ENCODE assay signal across 1 cellular context in the genomic region with DNA sequence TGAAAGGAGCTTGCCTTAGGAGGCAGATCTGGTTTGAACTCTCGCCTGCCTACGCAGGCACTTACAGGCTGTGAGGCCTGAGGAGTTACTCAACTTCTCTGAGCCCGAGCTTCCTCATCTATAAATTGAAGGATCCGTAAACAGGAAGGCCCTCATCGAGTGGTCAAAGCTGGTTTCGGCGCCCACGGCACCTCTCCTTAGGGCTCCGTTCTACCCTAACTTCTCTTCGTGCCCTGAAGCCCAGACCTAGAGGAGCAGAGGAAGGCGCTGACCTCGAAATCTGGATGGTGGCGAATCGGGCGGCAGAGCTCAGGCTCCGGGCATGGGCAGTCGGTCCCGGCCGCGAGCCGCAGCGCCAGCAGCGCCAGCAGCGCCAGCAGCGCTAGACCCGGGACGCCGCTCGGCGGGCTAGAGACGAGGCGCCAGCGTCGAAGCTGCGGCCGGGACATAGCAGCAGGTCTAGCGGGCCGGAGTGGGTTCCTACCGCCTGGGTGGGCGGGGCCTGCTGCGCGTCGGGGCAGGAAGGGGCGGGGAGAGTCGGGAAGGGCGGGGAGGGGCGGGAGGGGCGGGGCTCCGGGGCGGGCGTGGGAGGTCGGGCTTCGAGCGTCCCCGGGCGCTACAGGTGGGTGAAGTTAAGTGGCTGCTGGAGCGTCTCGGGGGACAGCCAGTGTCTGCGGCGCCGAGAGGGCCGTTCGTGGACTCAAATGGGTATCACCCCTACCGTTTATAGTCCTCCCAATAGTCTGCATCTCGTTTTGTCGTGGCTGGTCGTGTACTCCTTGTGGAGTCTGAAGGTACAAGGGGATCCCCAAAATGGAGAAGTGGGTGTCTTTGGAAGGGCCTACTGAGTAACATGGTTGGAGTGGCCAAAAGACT.
A peak's percentile ranks its signal among the peaks of the same experiment; 100 is the strongest.
TF ChIP-seq lines count a peak whose summit lies in the region.

Gene CTBS, minus strand, starts transcription at position 474 of the 876 bp plus-strand sequence. Its CDS starts 25 bp downstream, at position 449.

TF ChIP-seq in K562, 482 proteins besides CTCF, POLR2A, EP300 and RAD21 (continued from another document and continues in another):
- TF ChIP-seq PRPF4 (IDR thresholded peaks at IDR 0.05; ENCODE audit: insufficient read depth, low read depth, low read length, poor library complexity, severe bottlenecking) = no peak
- TF ChIP-seq HLTF (IDR thresholded peaks at IDR 0.05) = no peak
- TF ChIP-seq, protein P1, sequence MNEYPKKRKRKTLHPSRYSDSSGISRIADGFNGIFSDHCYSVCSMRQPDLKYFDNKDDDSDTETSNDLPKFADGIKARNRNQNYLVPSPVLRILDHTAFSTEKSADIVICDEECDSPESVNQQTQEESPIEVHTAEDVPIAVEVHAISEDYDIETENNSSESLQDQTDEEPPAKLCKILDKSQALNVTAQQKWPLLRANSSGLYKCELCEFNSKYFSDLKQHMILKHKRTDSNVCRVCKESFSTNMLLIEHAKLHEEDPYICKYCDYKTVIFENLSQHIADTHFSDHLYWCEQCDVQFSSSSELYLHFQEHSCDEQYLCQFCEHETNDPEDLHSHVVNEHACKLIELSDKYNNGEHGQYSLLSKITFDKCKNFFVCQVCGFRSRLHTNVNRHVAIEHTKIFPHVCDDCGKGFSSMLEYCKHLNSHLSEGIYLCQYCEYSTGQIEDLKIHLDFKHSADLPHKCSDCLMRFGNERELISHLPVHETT (CRISPR knock-in tag; conservative IDR thresholded peaks at IDR 0.05 in 1 of 2, IDR thresholded peaks at IDR 0.05 in 1 of 2) = no peak
- 0 out of 2 replicates have a peak, but pooled peaks have one; percentile 25 for TF ChIP-seq ZNF121 (CRISPR knock-in tag; conservative IDR thresholded peaks at IDR 0.05)
- no peak for TF ChIP-seq CBX2 (IDR thresholded peaks at IDR 0.05; ENCODE audit: insufficient read depth, low read length, poor library complexity, severe bottlenecking)
- TF ChIP-seq KAT8 (IDR thresholded peaks at IDR 0.05; ENCODE audit: low read depth) = no peak
- no peak for TF ChIP-seq ZBTB11 (CRISPR knock-in tag; IDR thresholded peaks at IDR 0.05)
- no peak for TF ChIP-seq ZNF274 (IDR thresholded peaks at IDR 0.05; ENCODE audit: borderline replicate concordance, low read depth, low read length)
- TF ChIP-seq ZNF224 (CRISPR knock-in tag; IDR thresholded peaks at IDR 0.05) = peak; percentile 60; the same call in 1 of the 2 replicates
- TF ChIP-seq MTA2 (IDR thresholded peaks at IDR 0.05; ENCODE audit: low read depth) = no peak
- TF ChIP-seq, protein P2, sequence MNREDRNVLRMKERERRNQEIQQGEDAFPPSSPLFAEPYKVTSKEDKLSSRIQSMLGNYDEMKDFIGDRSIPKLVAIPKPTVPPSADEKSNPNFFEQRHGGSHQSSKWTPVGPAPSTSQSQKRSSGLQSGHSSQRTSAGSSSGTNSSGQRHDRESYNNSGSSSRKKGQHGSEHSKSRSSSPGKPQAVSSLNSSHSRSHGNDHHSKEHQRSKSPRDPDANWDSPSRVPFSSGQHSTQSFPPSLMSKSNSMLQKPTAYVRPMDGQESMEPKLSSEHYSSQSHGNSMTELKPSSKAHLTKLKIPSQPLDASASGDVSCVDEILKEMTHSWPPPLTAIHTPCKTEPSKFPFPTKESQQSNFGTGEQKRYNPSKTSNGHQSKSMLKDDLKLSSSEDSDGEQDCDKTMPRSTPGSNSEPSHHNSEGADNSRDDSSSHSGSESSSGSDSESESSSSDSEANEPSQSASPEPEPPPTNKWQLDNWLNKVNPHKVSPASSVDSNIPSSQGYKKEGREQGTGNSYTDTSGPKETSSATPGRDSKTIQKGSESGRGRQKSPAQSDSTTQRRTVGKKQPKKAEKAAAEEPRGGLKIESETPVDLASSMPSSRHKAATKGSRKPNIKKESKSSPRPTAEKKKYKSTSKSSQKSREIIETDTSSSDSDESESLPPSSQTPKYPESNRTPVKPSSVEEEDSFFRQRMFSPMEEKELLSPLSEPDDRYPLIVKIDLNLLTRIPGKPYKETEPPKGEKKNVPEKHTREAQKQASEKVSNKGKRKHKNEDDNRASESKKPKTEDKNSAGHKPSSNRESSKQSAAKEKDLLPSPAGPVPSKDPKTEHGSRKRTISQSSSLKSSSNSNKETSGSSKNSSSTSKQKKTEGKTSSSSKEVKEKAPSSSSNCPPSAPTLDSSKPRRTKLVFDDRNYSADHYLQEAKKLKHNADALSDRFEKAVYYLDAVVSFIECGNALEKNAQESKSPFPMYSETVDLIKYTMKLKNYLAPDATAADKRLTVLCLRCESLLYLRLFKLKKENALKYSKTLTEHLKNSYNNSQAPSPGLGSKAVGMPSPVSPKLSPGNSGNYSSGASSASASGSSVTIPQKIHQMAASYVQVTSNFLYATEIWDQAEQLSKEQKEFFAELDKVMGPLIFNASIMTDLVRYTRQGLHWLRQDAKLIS (CRISPR knock-in tag; IDR thresholded peaks at IDR 0.05) = peak; percentile 78; the same call in 1 of the 2 replicates
- no peak for TF ChIP-seq ZKSCAN3 (CRISPR knock-in tag; IDR thresholded peaks at IDR 0.05)
- TF ChIP-seq SRSF1 (IDR thresholded peaks at IDR 0.05; ENCODE audit: low read depth, low read length) = peak; percentile 82; the same call in 1 of the 2 replicates
- no peak for TF ChIP-seq SNRNP70 (optimal IDR thresholded peaks at IDR 0.05; ENCODE audit: low read depth, low read length)
- 0 out of 2 replicates have a peak, but pooled peaks have one; percentile 16 for TF ChIP-seq KLF13 (tag; IDR thresholded peaks at IDR 0.05; ENCODE audit: borderline replicate concordance, low read depth)
- no peak for TF ChIP-seq IRF2 (CRISPR knock-in tag; IDR thresholded peaks at IDR 0.05)
- TF ChIP-seq, protein P3, sequence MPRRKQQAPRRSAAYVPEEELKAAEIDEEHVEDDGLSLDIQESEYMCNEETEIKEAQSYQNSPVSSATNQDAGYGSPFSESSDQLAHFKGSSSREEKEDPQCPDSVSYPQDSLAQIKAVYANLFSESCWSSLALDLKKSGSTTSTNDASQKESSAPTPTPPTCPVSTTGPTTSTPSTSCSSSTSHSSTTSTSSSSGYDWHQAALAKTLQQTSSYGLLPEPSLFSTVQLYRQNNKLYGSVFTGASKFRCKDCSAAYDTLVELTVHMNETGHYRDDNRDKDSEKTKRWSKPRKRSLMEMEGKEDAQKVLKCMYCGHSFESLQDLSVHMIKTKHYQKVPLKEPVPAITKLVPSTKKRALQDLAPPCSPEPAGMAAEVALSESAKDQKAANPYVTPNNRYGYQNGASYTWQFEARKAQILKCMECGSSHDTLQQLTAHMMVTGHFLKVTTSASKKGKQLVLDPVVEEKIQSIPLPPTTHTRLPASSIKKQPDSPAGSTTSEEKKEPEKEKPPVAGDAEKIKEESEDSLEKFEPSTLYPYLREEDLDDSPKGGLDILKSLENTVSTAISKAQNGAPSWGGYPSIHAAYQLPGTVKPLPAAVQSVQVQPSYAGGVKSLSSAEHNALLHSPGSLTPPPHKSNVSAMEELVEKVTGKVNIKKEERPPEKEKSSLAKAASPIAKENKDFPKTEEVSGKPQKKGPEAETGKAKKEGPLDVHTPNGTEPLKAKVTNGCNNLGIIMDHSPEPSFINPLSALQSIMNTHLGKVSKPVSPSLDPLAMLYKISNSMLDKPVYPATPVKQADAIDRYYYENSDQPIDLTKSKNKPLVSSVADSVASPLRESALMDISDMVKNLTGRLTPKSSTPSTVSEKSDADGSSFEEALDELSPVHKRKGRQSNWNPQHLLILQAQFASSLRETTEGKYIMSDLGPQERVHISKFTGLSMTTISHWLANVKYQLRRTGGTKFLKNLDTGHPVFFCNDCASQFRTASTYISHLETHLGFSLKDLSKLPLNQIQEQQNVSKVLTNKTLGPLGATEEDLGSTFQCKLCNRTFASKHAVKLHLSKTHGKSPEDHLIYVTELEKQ (CRISPR knock-in tag; IDR thresholded peaks at IDR 0.05) = no peak
- TF ChIP-seq, protein P4, sequence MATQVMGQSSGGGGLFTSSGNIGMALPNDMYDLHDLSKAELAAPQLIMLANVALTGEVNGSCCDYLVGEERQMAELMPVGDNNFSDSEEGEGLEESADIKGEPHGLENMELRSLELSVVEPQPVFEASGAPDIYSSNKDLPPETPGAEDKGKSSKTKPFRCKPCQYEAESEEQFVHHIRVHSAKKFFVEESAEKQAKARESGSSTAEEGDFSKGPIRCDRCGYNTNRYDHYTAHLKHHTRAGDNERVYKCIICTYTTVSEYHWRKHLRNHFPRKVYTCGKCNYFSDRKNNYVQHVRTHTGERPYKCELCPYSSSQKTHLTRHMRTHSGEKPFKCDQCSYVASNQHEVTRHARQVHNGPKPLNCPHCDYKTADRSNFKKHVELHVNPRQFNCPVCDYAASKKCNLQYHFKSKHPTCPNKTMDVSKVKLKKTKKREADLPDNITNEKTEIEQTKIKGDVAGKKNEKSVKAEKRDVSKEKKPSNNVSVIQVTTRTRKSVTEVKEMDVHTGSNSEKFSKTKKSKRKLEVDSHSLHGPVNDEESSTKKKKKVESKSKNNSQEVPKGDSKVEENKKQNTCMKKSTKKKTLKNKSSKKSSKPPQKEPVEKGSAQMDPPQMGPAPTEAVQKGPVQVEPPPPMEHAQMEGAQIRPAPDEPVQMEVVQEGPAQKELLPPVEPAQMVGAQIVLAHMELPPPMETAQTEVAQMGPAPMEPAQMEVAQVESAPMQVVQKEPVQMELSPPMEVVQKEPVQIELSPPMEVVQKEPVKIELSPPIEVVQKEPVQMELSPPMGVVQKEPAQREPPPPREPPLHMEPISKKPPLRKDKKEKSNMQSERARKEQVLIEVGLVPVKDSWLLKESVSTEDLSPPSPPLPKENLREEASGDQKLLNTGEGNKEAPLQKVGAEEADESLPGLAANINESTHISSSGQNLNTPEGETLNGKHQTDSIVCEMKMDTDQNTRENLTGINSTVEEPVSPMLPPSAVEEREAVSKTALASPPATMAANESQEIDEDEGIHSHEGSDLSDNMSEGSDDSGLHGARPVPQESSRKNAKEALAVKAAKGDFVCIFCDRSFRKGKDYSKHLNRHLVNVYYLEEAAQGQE (CRISPR knock-in tag; IDR thresholded peaks at IDR 0.05; ENCODE audit: low read depth) = no peak
- peak; percentile 80 for TF ChIP-seq L3MBTL2 (IDR thresholded peaks at IDR 0.05)
- no peak for TF ChIP-seq KHSRP (IDR thresholded peaks at IDR 0.05)
- no peak for TF ChIP-seq PYGO2 (tag; IDR thresholded peaks at IDR 0.05)
- no peak for TF ChIP-seq BDP1 (IDR thresholded peaks at IDR 0.05; ENCODE audit: insufficient read depth, insufficient read length)
- TF ChIP-seq ZBTB8A (IDR thresholded peaks at IDR 0.05; ENCODE audit: partially characterized antibody) = no peak
- TF ChIP-seq SRSF9 (IDR thresholded peaks at IDR 0.05; ENCODE audit: borderline replicate concordance, low read depth, low read length) = no peak
- TF ChIP-seq, protein P5, sequence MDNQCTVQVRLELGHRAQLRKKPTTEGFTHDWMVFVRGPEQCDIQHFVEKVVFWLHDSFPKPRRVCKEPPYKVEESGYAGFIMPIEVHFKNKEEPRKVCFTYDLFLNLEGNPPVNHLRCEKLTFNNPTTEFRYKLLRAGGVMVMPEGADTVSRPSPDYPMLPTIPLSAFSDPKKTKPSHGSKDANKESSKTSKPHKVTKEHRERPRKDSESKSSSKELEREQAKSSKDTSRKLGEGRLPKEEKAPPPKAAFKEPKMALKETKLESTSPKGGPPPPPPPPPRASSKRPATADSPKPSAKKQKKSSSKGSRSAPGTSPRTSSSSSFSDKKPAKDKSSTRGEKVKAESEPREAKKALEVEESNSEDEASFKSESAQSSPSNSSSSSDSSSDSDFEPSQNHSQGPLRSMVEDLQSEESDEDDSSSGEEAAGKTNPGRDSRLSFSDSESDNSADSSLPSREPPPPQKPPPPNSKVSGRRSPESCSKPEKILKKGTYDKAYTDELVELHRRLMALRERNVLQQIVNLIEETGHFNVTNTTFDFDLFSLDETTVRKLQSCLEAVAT (IDR thresholded peaks at IDR 0.05) = peak in 1 of 2 experiments; percentile 8; a peak in 1 of 4 replicates
- no peak for TF ChIP-seq HIVEP1 (CRISPR knock-in tag; IDR thresholded peaks at IDR 0.05)
